Comparison of ENCODE assay signal across 17 cellular contexts in the genomic region with DNA sequence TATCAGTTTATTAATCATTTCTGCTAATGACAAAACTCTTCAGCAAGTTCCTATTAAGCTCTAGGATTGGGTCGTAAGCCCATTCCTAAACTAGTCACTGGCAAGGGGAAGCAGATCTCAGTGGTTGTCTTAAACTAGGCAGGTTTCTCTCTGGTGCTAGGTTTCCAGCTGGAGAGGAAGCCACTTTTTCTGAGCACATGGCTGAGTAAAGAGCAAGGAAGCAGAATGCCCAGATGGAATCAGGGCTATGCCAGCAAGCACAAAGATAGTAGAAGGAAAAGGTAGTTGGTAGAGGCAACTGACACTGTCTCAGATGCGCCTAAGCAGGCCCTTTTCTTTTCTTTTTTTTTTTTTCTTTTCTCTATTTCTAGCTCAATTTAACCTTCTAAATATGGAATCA.
DNase-seq lines count a peak whose midpoint lies in the region; ATAC-seq lines count a peak whose summit lies in the region.
"Had no signal": no experiment of that assay in that cellular context is flagged by ENCODE, and none has a peak within 500 bp of the region (broad histone marks: within the 10 kb centered on the region; RNA-seq: fewer than 3 reads in every experiment).

No MANE protein-coding gene starts in this region.

- H3K79me2 ChIP-seq in Karpas-422 (ENCODE audit: low read length): no peaks in the 10 kb centered on the region

- intact Hi-C loops in left cardiac atrium (cut with DNase I): no loop called here

- H3K27me3 ChIP-seq in BLaER1 treated with 17β-estradiol and CSF1 and Interleukin-3, amounts not matched to agents 10 nM and 100 nM: no peaks in the 10 kb centered on the region
- no peaks in the 10 kb centered on the region for H3K27me3 ChIP-seq in Karpas-422 (ENCODE audit: low read length)
- H3K27me3 ChIP-seq: BE2C, Peyer's patch had no signal

- peak overlapping the region in 2 of 11 experiments; percentile 24 to 43; a peak in 2 of 22 replicates for H3K9ac ChIP-seq in BLaER1 treated with 17β-estradiol and CSF1 and Interleukin-3, amounts not matched to agents 10 nM and 100 nM
- no peak overlapping the region for H3K9ac ChIP-seq in Karpas-422 (ENCODE audit: low read length)

- H3K36me3 ChIP-seq in BLaER1 treated with 17β-estradiol and CSF1 and Interleukin-3, amounts not matched to agents 10 nM and 100 nM: peaks cover 0 to 32% (median 13%) of the 10 kb centered on the region in 11 experiments; a peak in 15 of 22 replicates
- no peaks in the 10 kb centered on the region for H3K36me3 ChIP-seq in Karpas-422 (ENCODE audit: insufficient read depth, low read length)
- H3K36me3 ChIP-seq: BE2C, HAP-1 had no signal

- ATAC-seq in GM18498 (IDR thresholded peaks at IDR 0.05; ENCODE audit: unreplicated experiment) (no peak), left cardiac atrium (no peak)
- ATAC-seq: CD8-positive, alpha-beta T cell; T-helper 17 cell had no signal

- H3K4me2 ChIP-seq in BLaER1 treated with 17β-estradiol and CSF1 and Interleukin-3, amounts not matched to agents 10 nM and 100 nM: peak overlapping the region in 8 of 11 experiments; percentile 26 to 88 (median 64); a peak in 17 of 22 replicates
- H3K4me2 ChIP-seq in Karpas-422 (ENCODE audit: low read depth, low read length, poor library complexity, severe bottlenecking): no peak overlapping the region

- no peak overlapping the region for H2AFZ ChIP-seq in Karpas-422 (ENCODE audit: low read length)

- H3K27ac ChIP-seq in BLaER1 treated with 17β-estradiol and CSF1 and Interleukin-3, amounts not matched to agents 10 nM and 100 nM: peak overlapping the region in 6 of 11 experiments; percentile 22 to 57 (median 50); a peak in 9 of 22 replicates
- H3K27ac ChIP-seq in Karpas-422 (ENCODE audit: low read length): no peak overlapping the region
- H3K27ac ChIP-seq: Peyer's patch had no signal

- H3K4me1 ChIP-seq in BLaER1 treated with 17β-estradiol and CSF1 and Interleukin-3, amounts not matched to agents 10 nM and 100 nM: peaks cover 38 to 79% (median 66%) of the 10 kb centered on the region in 10 experiments
- peaks cover 9% of the 10 kb centered on the region for H3K4me1 ChIP-seq in Karpas-422 (ENCODE audit: low read length)
- H3K4me1 ChIP-seq: Peyer's patch had no signal

- H3K4me3 ChIP-seq in BLaER1 treated with 17β-estradiol and CSF1 and Interleukin-3, amounts not matched to agents 10 nM and 100 nM: no peak overlapping the region
- H3K4me3 ChIP-seq in Karpas-422 (ENCODE audit: low read length): no peak overlapping the region
- H3K4me3 ChIP-seq: HAP-1, Peyer's patch had no signal

- no peaks in the 10 kb centered on the region for H3K9me2 ChIP-seq in Karpas-422 (replicated peaks; ENCODE audit: insufficient read depth, low read length)

- H4K20me1 ChIP-seq in BLaER1 treated with 17β-estradiol and CSF1 and Interleukin-3, amounts not matched to agents 10 nM and 100 nM: peaks cover 0 to 41% (median 0%) of the 10 kb centered on the region in 11 experiments; a peak in 3 of 22 replicates
- no peaks in the 10 kb centered on the region for H4K20me1 ChIP-seq in Karpas-422 (ENCODE audit: insufficient read depth, low read depth, low read length)

- peaks cover 0 to 35% (median 18%) of the 10 kb centered on the region in 11 experiments; a peak in 16 of 22 replicates for H3K9me3 ChIP-seq in BLaER1 treated with 17β-estradiol and CSF1 and Interleukin-3, amounts not matched to agents 10 nM and 100 nM (replicated peaks in 1 of 11)
- no peaks in the 10 kb centered on the region for H3K9me3 ChIP-seq in Karpas-422 (ENCODE audit: low read length)
- H3K9me3 ChIP-seq: BE2C, HAP-1, Peyer's patch had no signal

- DNase-seq in NCI-H1694 treated with DMSO at 0.1 percent for 48 hours (lab: John Stamatoyannopoulos, UW) (peak; percentile 4), NCI-H1694 (lab: John Stamatoyannopoulos, UW) (no peak), Karpas-422 (peak; percentile 23), cerebellar cortex (ENCODE audit: low spot score) (peak; percentile 94), left cardiac atrium (no peak)
- no peak for DNase-seq in effector CD4-positive, alpha-beta T cell
- DNase-seq: BE2C; Calu3; CD8-positive, alpha-beta T cell; GDM1; IMR-90; NCI-H510A; Peyer's patch; T-helper 17 cell had no signal

Comparison
In these comparisons a context has a peak if more than half of its experiments do, and no peak if none do; other contexts are left out.
1. DNase-seq: peak in NCI-H1694 treated with DMSO at 0.1 percent for 48 hours (single experiment), Karpas-422 (single experiment) and cerebellar cortex (single experiment); none in NCI-H1694 (single experiment), effector CD4-positive, alpha-beta T cell (single experiment) and left cardiac atrium (single experiment).